Comparison of ENCODE assay signal across 26 cellular contexts in genomic region chr20:3129094-3129493, GRCh38. TPM values are rescaled to one million over a fixed set of nuclear protein-coding genes. Genes with fewer than 3 reads are reported as not detected.
DNase-seq lines count a peak whose midpoint lies in the region; ATAC-seq and TF ChIP-seq lines count a peak whose summit lies in the region.
"Had no signal": no experiment of that assay in that cellular context is flagged by ENCODE, and none has a peak within 500 bp of the region (broad histone marks: within the 10 kb centered on the region; RNA-seq: fewer than 3 reads in every experiment).

No MANE protein-coding gene starts in this region.

- CTCF ChIA-PET in CD8-positive, alpha-beta T cell (lab: Charles Lee) = interaction anchor here (1.6 to 1.9 kb wide), 2 partner anchors 11 to 32 kb away, joined by 5 to 6 read pairs; no protein-coding TSS in a partner anchor

- H3K4me1 Mint-ChIP-seq in activated naive CD8-positive, alpha-beta T cell (ENCODE audit: low read depth) = peaks cover 4% of the 10 kb centered on the region
- H3K4me1 Mint-ChIP-seq in activated naive CD8-positive, alpha-beta T cell treated with anti-CD3 and anti-CD28 coated beads for 36 hours = peaks cover 3% of the 10 kb centered on the region
- peaks cover 3% of the 10 kb centered on the region for H3K4me1 Mint-ChIP-seq in CD8-positive, alpha-beta T cell (ENCODE audit: low read depth)
- peaks cover 18% of the 10 kb centered on the region for H3K4me1 Mint-ChIP-seq in glutamatergic neuron (ENCODE audit: low read depth, unreplicated experiment)

- peak overlapping the region; percentile 58 for H3K27ac Mint-ChIP-seq in activated naive CD8-positive, alpha-beta T cell
- H3K27ac Mint-ChIP-seq in activated naive CD8-positive, alpha-beta T cell treated with anti-CD3 and anti-CD28 coated beads for 36 hours = no peak overlapping the region
- H3K27ac Mint-ChIP-seq in CD8-positive, alpha-beta T cell = peak overlapping the region; percentile 35
- H3K27ac Mint-ChIP-seq in glutamatergic neuron (ENCODE audit: unreplicated experiment) = peak overlapping the region; percentile 93

- no peak overlapping the region for H3K4me3 ChIP-seq in CD8-positive, alpha-beta T cell (ENCODE audit: low read depth, low read length)
- no peak overlapping the region for H3K4me3 ChIP-seq in psoas muscle
- H3K4me3 ChIP-seq: BLaER1, GM12878, K562 had no signal

- H3K27me3 ChIP-seq in CD8-positive, alpha-beta T cell (ENCODE audit: insufficient read depth, low read length) = no peaks in the 10 kb centered on the region
- H3K27me3 ChIP-seq in psoas muscle (ENCODE audit: insufficient read depth in 3 of 3, low read length in 2 of 3) = no peaks in the 10 kb centered on the region
- H3K27me3 ChIP-seq: BLaER1 had no signal

- no peaks in the 10 kb centered on the region for H3K27me3 Mint-ChIP-seq in activated naive CD8-positive, alpha-beta T cell
- H3K27me3 Mint-ChIP-seq in activated naive CD8-positive, alpha-beta T cell treated with anti-CD3 and anti-CD28 coated beads for 36 hours = no peaks in the 10 kb centered on the region
- H3K27me3 Mint-ChIP-seq in CD8-positive, alpha-beta T cell (ENCODE audit: low read depth) = no peaks in the 10 kb centered on the region
- H3K27me3 Mint-ChIP-seq in glutamatergic neuron (ENCODE audit: unreplicated experiment) = peaks cover 10% of the 10 kb centered on the region
- H3K27me3 Mint-ChIP-seq: CD4-positive, alpha-beta memory T cell had no signal

- H3K4me3 Mint-ChIP-seq in activated naive CD8-positive, alpha-beta T cell = no peak overlapping the region
- H3K4me3 Mint-ChIP-seq in activated naive CD8-positive, alpha-beta T cell treated with anti-CD3 and anti-CD28 coated beads for 36 hours = no peak overlapping the region
- no peak overlapping the region for H3K4me3 Mint-ChIP-seq in CD8-positive, alpha-beta T cell
- H3K4me3 Mint-ChIP-seq in glutamatergic neuron (ENCODE audit: unreplicated experiment) = peak overlapping the region; percentile 47
- H3K4me3 Mint-ChIP-seq: CD4-positive, alpha-beta memory T cell had no signal

- intact Hi-C loops in CD8-positive, alpha-beta T cell (cut with DNase I, micrococcal nuclease) = no loop called here
- intact Hi-C loops in psoas muscle (cut with DNase I) = no loop called here

- H3K4me1 ChIP-seq in CD8-positive, alpha-beta T cell (ENCODE audit: insufficient read depth, low read length) = no peaks in the 10 kb centered on the region
- H3K4me1 ChIP-seq in psoas muscle = peaks cover 25% of the 10 kb centered on the region
- H3K4me1 ChIP-seq: BLaER1 had no signal

- POLR2A ChIA-PET in CD8-positive, alpha-beta T cell (lab: Charles Lee) = interaction anchor here (1.0 to 1.4 kb wide), 2 partner anchors 31 to 59 kb away, joined by 3 read pairs; no protein-coding TSS in a partner anchor

- H3K36me3 Mint-ChIP-seq in activated naive CD8-positive, alpha-beta T cell = no peaks in the 10 kb centered on the region
- H3K36me3 Mint-ChIP-seq in activated naive CD8-positive, alpha-beta T cell treated with anti-CD3 and anti-CD28 coated beads for 36 hours = peaks cover 17% of the 10 kb centered on the region
- H3K36me3 Mint-ChIP-seq in CD8-positive, alpha-beta T cell = peaks cover 10% of the 10 kb centered on the region
- no peaks in the 10 kb centered on the region for H3K36me3 Mint-ChIP-seq in glutamatergic neuron (ENCODE audit: unreplicated experiment)

- no peaks in the 10 kb centered on the region for H3K36me3 ChIP-seq in CD8-positive, alpha-beta T cell (ENCODE audit: insufficient read depth, low read length)
- H3K36me3 ChIP-seq in psoas muscle (ENCODE audit: insufficient read depth in 1 of 2, low read depth in 1 of 2) = no peaks in the 10 kb centered on the region

- H3K27ac ChIP-seq in CD8-positive, alpha-beta T cell (ENCODE audit: low read depth, low read length) = no peak overlapping the region
- H3K27ac ChIP-seq in psoas muscle = no peak overlapping the region
- H3K27ac ChIP-seq: BLaER1 had no signal

- 49 to 76% (median 59%) methylated on average over 4 of the region's 4 CpGs for WGBS in psoas muscle, 3 donors

- no peaks in the 10 kb centered on the region for H3K9me3 Mint-ChIP-seq in activated naive CD8-positive, alpha-beta T cell (ENCODE audit: low read depth)
- H3K9me3 Mint-ChIP-seq in activated naive CD8-positive, alpha-beta T cell treated with anti-CD3 and anti-CD28 coated beads for 36 hours = no peaks in the 10 kb centered on the region
- no peaks in the 10 kb centered on the region for H3K9me3 Mint-ChIP-seq in CD8-positive, alpha-beta T cell
- H3K9me3 Mint-ChIP-seq in glutamatergic neuron (ENCODE audit: unreplicated experiment) = peaks cover 8% of the 10 kb centered on the region

- TF ChIP-seq CTCF in CD8-positive, alpha-beta T cell (IDR thresholded peaks at IDR 0.05) = no peak
- TF ChIP-seq CTCF in glutamatergic neuron (IDR thresholded peaks at IDR 0.05; ENCODE audit: partially characterized antibody, unreplicated experiment) = no peak
- no peak for TF ChIP-seq CTCF in psoas muscle (IDR thresholded peaks at IDR 0.05)

- H3K9me3 ChIP-seq in CD8-positive, alpha-beta T cell (ENCODE audit: low read length) = no peaks in the 10 kb centered on the region
- H3K9me3 ChIP-seq in psoas muscle = no peaks in the 10 kb centered on the region
- H3K9me3 ChIP-seq: SK-N-SH had no signal

- no peak for ATAC-seq in CD8-positive, alpha-beta T cell
- ATAC-seq in psoas muscle (peak in 3 of 4 donors; percentile 41 to 47 (median 42)), GM21528 (IDR thresholded peaks at IDR 0.05; ENCODE audit: low FRiP score, unreplicated experiment) (no peak)
- ATAC-seq: GM12878, K562, PC-3 had no signal

- no peak for DNase-seq in activated naive CD8-positive, alpha-beta T cell treated with anti-CD3 and anti-CD28 coated beads for 36 hours
- DNase-seq in CD8-positive, alpha-beta T cell = no peak
- no peak for DNase-seq in glutamatergic neuron
- no peak for DNase-seq in psoas muscle
- no peak for DNase-seq in NK-92 treated with Interleukin-12 subunit alpha and Interleukin-12 subunit beta, amount 100 ng/mL, for 24 hours (lab: John Stamatoyannopoulos, UW)
- DNase-seq: Caco-2; CD4-positive, alpha-beta memory T cell; DMS79; EL; GDM1; MV-4-11; NCI-H1105; NCI-H1436 treated with DMSO at 0.1 percent for 48 hours; NCI-H187 treated with DMSO at 0.1 percent for 48 hours; NCI-H748 treated with DMSO at 0.1 percent for 48 hours; PC-3; SK-N-SH had no signal

RNA-seq across cellular contexts. Expression of gene FASTKD5, which starts 30.6 kb away (rescaled TPM):
- total RNA-seq in activated naive CD8-positive, alpha-beta T cell treated with anti-CD3 and anti-CD28 coated beads for 36 hours = 10 to 100 TPM; 27.2 to 28.3 TPM
- 10 to 100 TPM; 34.7 to 35.7 TPM for total RNA-seq in CD8-positive, alpha-beta T cell
- 19.5 TPM for total RNA-seq in glutamatergic neuron (ENCODE audit: unreplicated experiment)
- total RNA-seq in psoas muscle = 10 to 100 TPM; 22.4 to 45.9 (median 26.4) TPM
- 10 to 100 TPM; 30.9 to 91.1 (median 35.5) TPM for polyA plus RNA-seq in psoas muscle

RNA-seq across cellular contexts. Expression of gene UBOX5, which starts 30.6 kb away (rescaled TPM):
- total RNA-seq in activated naive CD8-positive, alpha-beta T cell treated with anti-CD3 and anti-CD28 coated beads for 36 hours = 1 to 10 TPM; 4.5 to 4.9 TPM
- total RNA-seq in CD8-positive, alpha-beta T cell = 10 to 100 TPM; 13.2 to 14.7 TPM
- total RNA-seq in glutamatergic neuron (ENCODE audit: unreplicated experiment) (8.6 TPM), psoas muscle (10 to 100 TPM in 1 of 4 donors, 1 to 10 TPM in 3; 6.1 to 10.8 (median 8.3) TPM)
- 1 to 10 TPM; 4.0 to 7.9 (median 5.6) TPM for polyA plus RNA-seq in psoas muscle

RNA-seq across cellular contexts. Expression of gene LZTS3, which starts 44.3 kb away (rescaled TPM):
- 1 to 10 TPM; 1.6 TPM for total RNA-seq in activated naive CD8-positive, alpha-beta T cell treated with anti-CD3 and anti-CD28 coated beads for 36 hours
- 10 to 100 TPM; 37.4 to 41.9 TPM for total RNA-seq in CD8-positive, alpha-beta T cell
- total RNA-seq in glutamatergic neuron (ENCODE audit: unreplicated experiment) (56.8 TPM), psoas muscle (10 to 100 TPM in 1 of 4 donors, 1 to 10 TPM in 3; 5.8 to 10.5 (median 7.5) TPM)
- 10 to 100 TPM in 1 of 3 donors, 1 to 10 TPM in 2; 4.1 to 13.7 (median 8.0) TPM for polyA plus RNA-seq in psoas muscle

RNA-seq across cellular contexts. Expression of gene AVP, which starts 44.6 kb away (rescaled TPM):
- total RNA-seq in activated naive CD8-positive, alpha-beta T cell treated with anti-CD3 and anti-CD28 coated beads for 36 hours = not detected
- under 1 TPM in 1 of 2 experiments, not detected in 1; 0.73 TPM for total RNA-seq in CD8-positive, alpha-beta T cell
- total RNA-seq in glutamatergic neuron (ENCODE audit: unreplicated experiment) (not detected), psoas muscle (not detected)
- not detected for polyA plus RNA-seq in psoas muscle
- total RNA-seq: A172; Caco-2; CD4-positive, alpha-beta memory T cell; GM12878; H4; K562; M059J; PC-3 had no signal
- polyA plus RNA-seq: AG04450; CD4-positive, alpha-beta memory T cell; GM12878; K562; SK-N-SH had no signal

RNA-seq across cellular contexts. Expression of gene OXT, which starts 57.7 kb away (rescaled TPM):
- under 1 TPM in 1 of 2 experiments, not detected in 1; 0.47 TPM for total RNA-seq in activated naive CD8-positive, alpha-beta T cell treated with anti-CD3 and anti-CD28 coated beads for 36 hours
- 1 to 10 TPM; 1.2 to 1.8 TPM for total RNA-seq in CD8-positive, alpha-beta T cell
- not detected for total RNA-seq in glutamatergic neuron (ENCODE audit: unreplicated experiment)
- total RNA-seq in psoas muscle = not detected
- under 1 TPM; 0.12 to 0.73 (median 0.17) TPM for polyA plus RNA-seq in psoas muscle
- total RNA-seq: A172, GM12878, H4, K562, M059J, PC-3 had no signal
- polyA plus RNA-seq: AG04450, GM12878, K562, SK-N-SH had no signal

Comparison
In these comparisons a context has a peak if more than half of its experiments do, and no peak if none do; other contexts are left out.
1. ATAC-seq: peak in psoas muscle (3 of 4); none in CD8-positive, alpha-beta T cell (single experiment) and GM21528 (single experiment).